ENCODE assay signal across 15 cellular contexts in the genomic region with DNA sequence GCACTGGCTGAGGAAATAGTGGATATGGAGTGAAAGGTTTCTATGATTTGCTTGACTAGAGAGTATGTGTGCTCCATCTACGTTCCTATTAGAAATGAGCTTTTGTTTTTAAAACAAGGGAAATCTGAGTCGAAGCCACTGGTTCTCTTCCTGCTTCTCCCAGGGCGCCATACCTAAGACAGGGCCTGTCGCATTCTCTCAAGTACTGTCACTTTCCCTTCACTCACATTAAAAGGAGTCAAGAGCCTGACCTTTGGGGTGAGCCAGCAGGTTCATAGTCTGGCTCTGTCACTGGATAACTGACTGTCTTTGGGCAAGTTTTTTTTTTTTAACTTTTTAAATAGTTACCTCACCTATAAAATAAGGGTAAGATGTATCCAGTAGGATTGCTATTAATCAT.
DNase-seq lines count a peak whose midpoint lies in the region; ATAC-seq and TF ChIP-seq lines count a peak whose summit lies in the region.
"Had no signal": no experiment of that assay in that cellular context is flagged by ENCODE, and none has a peak within 500 bp of the region (broad histone marks: within the 10 kb centered on the region; RNA-seq: fewer than 3 reads in every experiment).

No MANE protein-coding gene starts in this region.

- peak overlapping the region; percentile 41 for H2BK15ac ChIP-seq in mesendoderm (replicated peaks; ENCODE audit: low read depth)

- H3K36me3 Mint-ChIP-seq in MCF 10A (ENCODE audit: insufficient read depth, unreplicated experiment) (peaks cover 73% of the 10 kb centered on the region), brain (peaks cover 16% of the 10 kb centered on the region)
- H3K36me3 Mint-ChIP-seq in effector memory CD8-positive, alpha-beta T cell (ENCODE audit: insufficient read depth): no peaks in the 10 kb centered on the region

- POLR2A ChIA-PET in MCF 10A (lab: Yijun Ruan, JAX): interaction anchor here (2.2 kb wide), 1 partner anchor 12 kb away, joined by 11 read pairs; no protein-coding TSS in a partner anchor

- no peak for TF ChIP-seq POLR2A in thyroid gland (IDR thresholded peaks at IDR 0.05)

- intact Hi-C loops in MCF 10A (cut with micrococcal nuclease) (no loop called here), mammary epithelial cell (cut with micrococcal nuclease) (no loop called here), thyroid gland (cut with DNase I) (no loop called here)

- H2AK5ac ChIP-seq in mesendoderm (ENCODE audit: low read length): no peak overlapping the region

- BruUV-seq in MCF 10A (replicated peaks; lab: Mats Ljungman, UMichigan): no TSS peak
- BruUV-seq in mammary epithelial cell (replicated peaks; lab: Mats Ljungman, UMichigan): no TSS peak

- TF ChIP-seq CTCF in MCF 10A (IDR thresholded peaks at IDR 0.05; ENCODE audit: unreplicated experiment) (no peak), mammary epithelial cell (conservative IDR thresholded peaks at IDR 0.05 in 1 of 2, IDR thresholded peaks at IDR 0.05 in 1 of 2; ENCODE audit: extremely low read depth in 1 of 2, insufficient read depth in 1 of 2, low read depth in 1 of 2, low read length in 2 of 2) (no peak), brain (conservative IDR thresholded peaks at IDR 0.05) (no peak), thyroid gland (IDR thresholded peaks at IDR 0.05) (no peak)

- 92% methylated on average over 4 of the region's 4 CpGs for WGBS in mammary epithelial cell (ENCODE audit: low coverage, missing lambda C conversion rate)
- no CpG with 5 or more reads among the region's 4 CpGs for WGBS in mesendoderm (ENCODE audit: extremely low coverage, insufficient coverage, low lambda C conversion rate)
- WGBS in thyroid gland, 2 donors: 74 to 82% methylated on average over 4 of the region's 4 CpGs

- H3K4me3 Mint-ChIP-seq in MCF 10A (ENCODE audit: unreplicated experiment) (no peak overlapping the region), brain (peak overlapping the region in 1 of 5 experiments; percentile 22)
- H3K4me3 Mint-ChIP-seq in effector memory CD8-positive, alpha-beta T cell: no peak overlapping the region
- H3K4me3 Mint-ChIP-seq: IgD-negative memory B cell had no signal

- no peak overlapping the region for H3K23ac ChIP-seq in mesendoderm (ENCODE audit: low read length)

- H3K9me3 Mint-ChIP-seq in MCF 10A (ENCODE audit: unreplicated experiment) (no peaks in the 10 kb centered on the region), brain (no peaks in the 10 kb centered on the region)
- no peaks in the 10 kb centered on the region for H3K9me3 Mint-ChIP-seq in effector memory CD8-positive, alpha-beta T cell
- H3K9me3 Mint-ChIP-seq: IgD-negative memory B cell had no signal

- no peaks in the 10 kb centered on the region for H3K27me3 ChIP-seq in mammary epithelial cell (ENCODE audit: insufficient read depth, low read length)
- no peaks in the 10 kb centered on the region for H3K27me3 ChIP-seq in mesendoderm (ENCODE audit: insufficient read depth, low read length, poor library complexity)
- H3K27me3 ChIP-seq in thyroid gland: no peaks in the 10 kb centered on the region
- H3K27me3 ChIP-seq: BLaER1 treated with 17β-estradiol and CSF1 and Interleukin-3, amounts not matched to agents 10 nM and 100 nM had no signal

- H4K5ac ChIP-seq in mesendoderm (ENCODE audit: low read length): no peak overlapping the region

- no peaks in the 10 kb centered on the region for H4K20me1 ChIP-seq in mammary epithelial cell (ENCODE audit: insufficient read depth, low read length)

- H3K4ac ChIP-seq in mesendoderm (ENCODE audit: low read depth, low read length): no peak overlapping the region

- H3K27ac ChIP-seq in mammary epithelial cell (ENCODE audit: insufficient read depth, low read depth, low read length) (no peak overlapping the region), mesendoderm (ENCODE audit: low read depth, low read length) (peak overlapping the region; percentile 64), thyroid gland (peak overlapping the region; percentile 88 to 93 (median 92))
- H3K27ac ChIP-seq: BLaER1 treated with 17β-estradiol and CSF1 and Interleukin-3, amounts not matched to agents 10 nM and 100 nM had no signal

- dilution Hi-C loops in mammary epithelial cell (cut with HindIII; ENCODE audit: low sequenced_read_pairs): no loop called here

- H3K4me3 ChIP-seq in mammary epithelial cell (replicated peaks in 1 of 3; ENCODE audit: insufficient read depth in 1 of 3, low read depth in 2 of 3, low read length in 3 of 3) (no peak overlapping the region), mesendoderm (ENCODE audit: low read length) (no peak overlapping the region), thyroid gland (replicated peaks in 1 of 3) (no peak overlapping the region)
- H3K4me3 ChIP-seq: BLaER1 treated with 17β-estradiol and CSF1 and Interleukin-3, amounts not matched to agents 10 nM and 100 nM had no signal

- H3K27me3 Mint-ChIP-seq in MCF 10A (ENCODE audit: insufficient read depth, unreplicated experiment): no peaks in the 10 kb centered on the region
- H3K27me3 Mint-ChIP-seq in brain: peaks cover 3% of the 10 kb centered on the region
- H3K27me3 Mint-ChIP-seq in effector memory CD8-positive, alpha-beta T cell: no peaks in the 10 kb centered on the region
- H3K27me3 Mint-ChIP-seq: IgD-negative memory B cell had no signal

- no peaks in the 10 kb centered on the region for H3K79me1 ChIP-seq in mesendoderm (ENCODE audit: low read length)

- no peak for DNase-seq in MCF 10A (ENCODE audit: unreplicated experiment)
- DNase-seq in mammary epithelial cell: no peak
- DNase-seq in mesendoderm: peak; percentile 61
- DNase-seq in thyroid gland: no peak
- no peak for DNase-seq in effector memory CD8-positive, alpha-beta T cell
- DNase-seq: DMS 273 treated with DMSO at 0.1 percent for 48 hours, EL, MV-4-11, NCI-H1417 treated with DMSO at 0.1 percent for 48 hours, NCI-H345 had no signal

- H3K56ac ChIP-seq in mesendoderm (ENCODE audit: low read length): peak overlapping the region; percentile 29

- no peak for ATAC-seq in effector memory CD8-positive, alpha-beta T cell (replicated peaks)
- no peak for ATAC-seq in HG03175 (IDR thresholded peaks at IDR 0.05; ENCODE audit: unreplicated experiment)
- no peak for ATAC-seq in GM18498 (IDR thresholded peaks at IDR 0.05; ENCODE audit: unreplicated experiment)

- H3K27ac Mint-ChIP-seq in MCF 10A (ENCODE audit: low read depth, unreplicated experiment): peak overlapping the region; percentile 23
- H3K27ac Mint-ChIP-seq in brain: peak overlapping the region in 4 of 5 experiments; percentile 65 to 87 (median 77)
- H3K27ac Mint-ChIP-seq in effector memory CD8-positive, alpha-beta T cell: no peak overlapping the region
- H3K27ac Mint-ChIP-seq: IgD-negative memory B cell had no signal

- CTCF ChIA-PET in MCF 10A (lab: Yijun Ruan, JAX) (no interaction called here), mammary epithelial cell (lab: Charles Lee; ENCODE audit: low non-redundant PET) (no interaction called here)

- in situ Hi-C loops in mammary epithelial cell (cut with MboI; ENCODE audit: low sequenced_read_pairs in 2 of 2): no loop called here

- H3K79me2 ChIP-seq in mammary epithelial cell (ENCODE audit: insufficient read depth, low read length): peaks cover 4% of the 10 kb centered on the region
- no peaks in the 10 kb centered on the region for H3K79me2 ChIP-seq in mesendoderm (ENCODE audit: control insufficient read depth, insufficient read depth, low read length)

- H3K4me1 Mint-ChIP-seq in MCF 10A (ENCODE audit: insufficient read depth, unreplicated experiment) (peaks cover 9% of the 10 kb centered on the region), brain (peaks cover 31% of the 10 kb centered on the region)
- H3K4me1 Mint-ChIP-seq in effector memory CD8-positive, alpha-beta T cell (ENCODE audit: low read depth in 2 of 2): no peaks in the 10 kb centered on the region
- H3K4me1 Mint-ChIP-seq: IgD-negative memory B cell had no signal

- H3K36me3 ChIP-seq in mammary epithelial cell (ENCODE audit: insufficient read depth, low read length) (peaks cover 19% of the 10 kb centered on the region), mesendoderm (ENCODE audit: control insufficient read depth, insufficient read depth, low read length) (no peaks in the 10 kb centered on the region), thyroid gland (no peaks in the 10 kb centered on the region)

- peaks cover 16% of the 10 kb centered on the region for H3K4me1 ChIP-seq in mammary epithelial cell (ENCODE audit: insufficient read depth, low read length)
- H3K4me1 ChIP-seq in mesendoderm (ENCODE audit: control insufficient read depth, low read depth, low read length): peaks cover 13% of the 10 kb centered on the region
- H3K4me1 ChIP-seq in thyroid gland: peaks cover 47 to 64% of the 10 kb centered on the region in 2 donors
- H3K4me1 ChIP-seq: BLaER1 treated with 17β-estradiol and CSF1 and Interleukin-3, amounts not matched to agents 10 nM and 100 nM had no signal

- H2AFZ ChIP-seq in mammary epithelial cell (ENCODE audit: low read depth, low read length): no peak overlapping the region

- no peak overlapping the region for H2BK5ac ChIP-seq in mesendoderm (ENCODE audit: low read length)

- H3K9me3 ChIP-seq in mammary epithelial cell (replicated peaks; ENCODE audit: insufficient read depth, low read length) (no peaks in the 10 kb centered on the region), thyroid gland (no peaks in the 10 kb centered on the region)
- H3K9me3 ChIP-seq: BLaER1 treated with 17β-estradiol and CSF1 and Interleukin-3, amounts not matched to agents 10 nM and 100 nM had no signal

- no peak overlapping the region for H3K18ac ChIP-seq in mesendoderm (ENCODE audit: low read length)

- H3K4me2 ChIP-seq in mammary epithelial cell (ENCODE audit: insufficient read depth, low read depth, low read length): no peak overlapping the region
- H3K4me2 ChIP-seq in mesendoderm (ENCODE audit: low read length): no peak overlapping the region
- H3K4me2 ChIP-seq: BLaER1 treated with 17β-estradiol and CSF1 and Interleukin-3, amounts not matched to agents 10 nM and 100 nM had no signal

- no peak overlapping the region for H4K8ac ChIP-seq in mesendoderm (ENCODE audit: low read depth, low read length)

- H2BK120ac ChIP-seq in mesendoderm (ENCODE audit: low read depth, low read length): no peak overlapping the region

- H3K9ac ChIP-seq in mammary epithelial cell (ENCODE audit: insufficient read depth, low read length) (no peak overlapping the region), mesendoderm (ENCODE audit: low read length) (no peak overlapping the region)
- H3K9ac ChIP-seq: BLaER1 treated with 17β-estradiol and CSF1 and Interleukin-3, amounts not matched to agents 10 nM and 100 nM had no signal

Comparison
In these comparisons a context has a peak if more than half of its experiments do, and no peak if none do; other contexts are left out.
1. H3K27ac Mint-ChIP-seq: peak in MCF 10A (single experiment) and brain (4 of 5); none in effector memory CD8-positive, alpha-beta T cell (0 of 2).